Comparison of ENCODE assay signal across 3 cellular contexts in genomic region chr16:1828645-1829410, GRCh38.
TF ChIP-seq lines count a peak whose summit lies in the region.

No MANE protein-coding gene starts in this region.

TF ChIP-seq in SK-N-SH, 30 proteins besides CTCF, POLR2A, EP300 and RAD21:
- TF ChIP-seq NRF1 (IDR thresholded peaks at IDR 0.05; ENCODE audit: low read depth, low read length) (no peak), GATA2 (CRISPR knock-in tag; IDR thresholded peaks at IDR 0.05) (no peak)
TF ChIP-seq in SK-N-SH: peak in this region for 0.

TF ChIP-seq in SK-N-SH treated with all-trans-retinoic acid at 6 μM for 48 hours, 23 proteins besides CTCF, POLR2A, EP300 and RAD21:
- TF ChIP-seq PATZ1 (CRISPR knock-in tag; IDR thresholded peaks at IDR 0.05; ENCODE audit: borderline replicate concordance) = no peak
- TF ChIP-seq TSHZ2 (CRISPR knock-in tag; IDR thresholded peaks at IDR 0.05) = no peak
- no peak for TF ChIP-seq ZNF8 (CRISPR knock-in tag; IDR thresholded peaks at IDR 0.05)

TF ChIP-seq in endothelial cell of umbilical vein, 7 proteins besides CTCF, POLR2A, EP300 and RAD21:
- TF ChIP-seq EZH2 (IDR thresholded peaks at IDR 0.05; ENCODE audit: borderline replicate concordance, low read depth, low read length, severe bottlenecking) = no peak
- no peak for TF ChIP-seq POLR2AphosphoS5 (IDR thresholded peaks at IDR 0.05; ENCODE audit: insufficient read depth, low read depth, low read length)
- TF ChIP-seq GATA2 (IDR thresholded peaks at IDR 0.05; ENCODE audit: insufficient read depth, insufficient read length, low read depth, low read length) = no peak
- no peak for TF ChIP-seq JUN (IDR thresholded peaks at IDR 0.05; ENCODE audit: borderline replicate concordance, insufficient read depth, insufficient read length, low read depth)
- no peak for TF ChIP-seq MAX (IDR thresholded peaks at IDR 0.05; ENCODE audit: insufficient read depth, insufficient read length)
- TF ChIP-seq FOS (IDR thresholded peaks at IDR 0.05; ENCODE audit: borderline replicate concordance, insufficient read depth, low read length) = no peak
- TF ChIP-seq MYC (IDR thresholded peaks at IDR 0.05; ENCODE audit: low read depth, low read length) = no peak
